In the genomic region with DNA sequence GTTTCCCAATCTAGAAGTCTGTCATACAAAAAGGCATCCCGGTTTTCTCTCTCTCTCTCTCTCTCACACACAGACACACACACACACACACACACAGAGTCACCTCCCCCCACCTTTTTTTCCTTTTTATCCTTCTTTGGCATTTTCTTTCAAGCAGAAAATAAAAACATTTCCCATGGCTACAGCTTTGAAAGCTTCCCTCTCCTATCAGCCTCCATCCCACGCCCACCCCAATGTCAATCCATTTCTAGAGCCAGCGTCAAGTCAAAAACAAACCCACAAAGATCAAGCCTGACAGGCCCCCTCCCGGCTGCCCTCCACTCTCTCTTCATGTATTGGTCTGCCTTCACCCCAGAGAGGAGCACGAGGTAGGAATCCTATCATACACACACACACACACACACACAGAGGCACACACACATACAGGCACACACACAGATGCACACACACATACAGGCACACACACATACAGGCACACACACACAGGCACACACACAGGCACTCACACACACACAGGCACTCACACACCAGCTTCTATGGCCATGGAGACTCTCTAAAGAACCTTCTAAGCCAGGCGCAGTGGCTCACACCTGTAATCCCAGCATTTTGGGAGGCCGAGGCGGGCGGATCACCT, we compare ENCODE assay signal across 1 cellular context.
TF ChIP-seq lines count a peak whose summit lies in the region.

No MANE protein-coding gene starts in this region.

TF ChIP-seq in HepG2, 621 proteins besides CTCF, POLR2A, EP300 and RAD21:
- TF ChIP-seq THAP8 (CRISPR knock-in tag; IDR thresholded peaks at IDR 0.05; ENCODE audit: borderline replicate concordance): no peak
- TF ChIP-seq ZNF646 (CRISPR knock-in tag; IDR thresholded peaks at IDR 0.05): peak; percentile 79
- peak; percentile 48 for TF ChIP-seq HNRNPLL (IDR thresholded peaks at IDR 0.05; ENCODE audit: low read depth, low read length, poor library complexity, severe bottlenecking)
- TF ChIP-seq HNRNPL (IDR thresholded peaks at IDR 0.05; ENCODE audit: low read depth, low read length): 0 out of 2 replicates have a peak, but pooled peaks have one; percentile 32
TF ChIP-seq in HepG2: peak in this region for 3.
